ENCODE assay signal across 24 cellular contexts in the genomic region with DNA sequence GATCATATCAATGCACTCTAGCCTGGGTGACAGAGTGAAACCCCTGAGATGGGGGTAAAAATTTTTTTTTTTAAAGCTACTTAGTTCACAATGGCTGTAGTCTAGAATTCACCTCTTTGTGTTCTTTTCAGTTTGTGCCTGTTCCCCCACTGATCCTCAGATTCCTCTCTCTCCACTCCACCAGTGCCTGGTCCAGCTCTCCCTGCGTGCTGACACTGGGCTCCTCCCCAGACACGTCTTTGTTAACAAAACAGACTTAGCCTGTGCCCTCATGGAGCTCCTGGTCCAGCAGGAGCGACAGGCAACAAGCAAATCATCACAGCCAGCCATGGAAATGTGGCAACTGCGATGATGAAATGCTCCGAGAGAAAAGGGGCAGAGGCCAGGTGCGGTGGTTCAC. TPM values are rescaled to one million over a fixed set of nuclear protein-coding genes. Genes with fewer than 3 reads are reported as not detected.
A peak's percentile ranks its signal among the peaks of the same experiment; 100 is the strongest.
DNase-seq lines count a peak whose midpoint lies in the region; TF ChIP-seq lines count a peak whose summit lies in the region.
"Had no signal": no experiment of that assay in that cellular context is flagged by ENCODE, and none has a peak within 500 bp of the region (broad histone marks: within the 10 kb centered on the region; RNA-seq: fewer than 3 reads in every experiment).

No MANE protein-coding gene starts in this region.

- DNase-seq in H9 (peak; percentile 3), OCI-LY7 (ENCODE audit: low spot score) (no peak), islet precursor cell (peak; percentile 16), type B pancreatic cell (ENCODE audit: extremely low spot score, unreplicated experiment) (peak; percentile 25), NCI-H2227 treated with DMSO at 0.1 percent for 48 hours (lab: John Stamatoyannopoulos, UW) (no peak), NCI-H748 treated with DMSO at 0.1 percent for 48 hours (lab: John Stamatoyannopoulos, UW) (no peak), AML-193 (lab: John Stamatoyannopoulos, UW) (no peak)
- DNase-seq: C1 segment of cervical spinal cord; CD4-positive, alpha-beta memory T cell; COR-L47; HCEC 1CT; NCI-H1105 treated with DMSO at 0.1 percent for 48 hours; NCI-H146; NCI-H2107; NCI-H446; NK-92 treated with Interleukin-12 subunit alpha and Interleukin-12 subunit beta, amount 100 ng/mL, for 24 hours; PC-9; SHP77 had no signal

- H3K4me3 Mint-ChIP-seq in H9, result no peak overlapping the region
- no peak overlapping the region for H3K4me3 Mint-ChIP-seq in type B pancreatic cell
- H3K4me3 Mint-ChIP-seq: CD4-positive, alpha-beta memory T cell; GM23338 had no signal

- H3K4me3 ChIP-seq in OCI-LY7 (ENCODE audit: low read depth, low read length, poor library complexity, severe bottlenecking), result no peak overlapping the region
- H3K4me3 ChIP-seq: A549, GM23338, PC-9 had no signal

- H3K4me1 Mint-ChIP-seq in H9 (0 out of 4 replicates have a peak, but pooled peaks cover 0 to 2% of the 10 kb centered on the region in 2 experiments), type B pancreatic cell (ENCODE audit: unreplicated experiment) (no peaks in the 10 kb centered on the region)
- H3K4me1 Mint-ChIP-seq: CD4-positive, alpha-beta memory T cell; GM23338 had no signal

- H3K27ac ChIP-seq in H9 (ENCODE audit: insufficient read length, low read depth, low read length), result no peak overlapping the region
- H3K27ac ChIP-seq in OCI-LY7 (ENCODE audit: low read depth, low read length, poor library complexity, severe bottlenecking), result no peak overlapping the region
- H3K27ac ChIP-seq: A549, HL-60, PC-9 had no signal

- H3K27me3 ChIP-seq in H9 (ENCODE audit: insufficient read depth, low read length), result no peaks in the 10 kb centered on the region; the same call in 1 of the 2 replicates

- H3K9ac ChIP-seq in H9 (ENCODE audit: extremely low read depth, insufficient read length, low read length), result no peak overlapping the region

- H3K4me1 ChIP-seq in H9 (ENCODE audit: insufficient read depth, low read length) (no peaks in the 10 kb centered on the region), OCI-LY7 (ENCODE audit: insufficient read depth, low read length, poor library complexity, severe bottlenecking) (no peaks in the 10 kb centered on the region)
- H3K4me1 ChIP-seq: A549 had no signal

- no TSS peak for BruUV-seq in OCI-LY7 (replicated peaks; lab: Mats Ljungman, UMichigan)

- no peaks in the 10 kb centered on the region for H3K79me2 ChIP-seq in H9 (ENCODE audit: insufficient read depth, low read length)
- H3K79me2 ChIP-seq in OCI-LY7 (ENCODE audit: insufficient read depth, low read depth, low read length), result no peaks in the 10 kb centered on the region

- POLR2A ChIA-PET in OCI-LY7 (lab: Charles Lee), result interaction anchor here (0.6 to 0.7 kb wide), 2 partner anchors 59 to 192 kb away, joined by 4 to 5 read pairs; no protein-coding TSS in a partner anchor

- CTCF ChIA-PET in OCI-LY7 (lab: Charles Lee; ENCODE audit: unreplicated experiment), result interaction anchor here (1.0 kb wide), 1 partner anchor 190 kb away, joined by 3 read pairs; no protein-coding TSS in a partner anchor

- H3K56ac ChIP-seq in H9 (ENCODE audit: insufficient read length, low read depth, low read length), result no peak overlapping the region

- no CpG with 5 or more reads among the region's 6 CpGs for WGBS in H9 (ENCODE audit: extremely low coverage, insufficient read length, low lambda C conversion rate)

- H2BK120ac ChIP-seq in H9 (ENCODE audit: low read depth, low read length, poor library complexity, severe bottlenecking), result no peak overlapping the region

- no peaks in the 10 kb centered on the region for H3K23me2 ChIP-seq in H9 (ENCODE audit: insufficient read length, low read depth, low read length, poor library complexity, severe bottlenecking)

- no peak overlapping the region for H3K4ac ChIP-seq in H9 (ENCODE audit: low read depth, low read length)

- H3K36me3 Mint-ChIP-seq in H9 (ENCODE audit: insufficient read depth in 1 of 3, low read depth in 3 of 3) (peaks cover 0 to 4% (median 0%) of the 10 kb centered on the region in 3 experiments; a peak in 2 of 7 replicates), type B pancreatic cell (no peaks in the 10 kb centered on the region)
- H3K36me3 Mint-ChIP-seq: CD4-positive, alpha-beta memory T cell had no signal

- no peak overlapping the region for H2BK5ac ChIP-seq in H9 (ENCODE audit: insufficient read length, low read length)

- no peak overlapping the region for H2BK20ac ChIP-seq in H9 (ENCODE audit: low read depth, low read length, poor library complexity, severe bottlenecking)

- no peaks in the 10 kb centered on the region for H3K9me2 ChIP-seq in OCI-LY7 (ENCODE audit: insufficient read depth, low read length)

- no peak overlapping the region for H2AK5ac ChIP-seq in H9 (ENCODE audit: insufficient read length, low read length)

- H3K9me3 ChIP-seq in H9 (ENCODE audit: control insufficient read depth, low read depth, low read length) (no peaks in the 10 kb centered on the region), OCI-LY7 (ENCODE audit: low read length) (peaks cover 7% of the 10 kb centered on the region; the same call in 1 of the 2 replicates)
- H3K9me3 ChIP-seq: A549 had no signal

- no peak overlapping the region for H3T11ph ChIP-seq in H9 (ENCODE audit: low read length)

- H3K36me3 ChIP-seq in OCI-LY7 (ENCODE audit: insufficient read depth, low read length), result no peaks in the 10 kb centered on the region

- TF ChIP-seq CTCF in H9 (conservative IDR thresholded peaks at IDR 0.05) (no peak), OCI-LY7 (conservative IDR thresholded peaks at IDR 0.05; ENCODE audit: low read length) (no peak), type B pancreatic cell (conservative IDR thresholded peaks at IDR 0.05) (no peak)

- H3K79me1 ChIP-seq in H9 (ENCODE audit: insufficient read depth, low read depth, low read length, poor library complexity, severe bottlenecking), result no peaks in the 10 kb centered on the region

- H3K4me2 ChIP-seq in H9 (ENCODE audit: insufficient read depth, insufficient read length, low read length) (no peak overlapping the region), OCI-LY7 (ENCODE audit: low read length) (no peak overlapping the region)
- H3K4me2 ChIP-seq: A549, GM23338, PC-9 had no signal

- H3K27ac Mint-ChIP-seq in H9 (no peak overlapping the region), type B pancreatic cell (no peak overlapping the region)
- H3K27ac Mint-ChIP-seq: CD4-positive, alpha-beta memory T cell; GM23338; IgD-negative memory B cell had no signal

- no peak overlapping the region for H3K23ac ChIP-seq in H9 (ENCODE audit: insufficient read length, low read depth, low read length)

- H2AFZ ChIP-seq in H9 (ENCODE audit: low read length), result no peak overlapping the region
- H2AFZ ChIP-seq in OCI-LY7 (ENCODE audit: low read length), result peak overlapping the region; percentile 71; the same call in 1 of the 2 replicates
- H2AFZ ChIP-seq: PC-9 had no signal

- no peak overlapping the region for H2BK12ac ChIP-seq in H9 (ENCODE audit: insufficient read length, low read depth, low read length)

- no peak overlapping the region for H4K5ac ChIP-seq in H9 (ENCODE audit: insufficient read length, low read depth, low read length)

- no peak overlapping the region for H4K91ac ChIP-seq in H9 (ENCODE audit: insufficient read length, low read depth, low read length)

- H3K14ac ChIP-seq in H9 (ENCODE audit: insufficient read depth, low read length), result no peak overlapping the region

- H4K20me1 ChIP-seq in H9 (ENCODE audit: control insufficient read depth, insufficient read depth, insufficient read length) (no peaks in the 10 kb centered on the region), OCI-LY7 (ENCODE audit: insufficient read depth, low read length) (no peaks in the 10 kb centered on the region)

- intact Hi-C loops in OCI-LY7 (cut with micrococcal nuclease; ENCODE audit: unreplicated experiment), result no loop called here

- H3K18ac ChIP-seq in H9 (ENCODE audit: insufficient read length, low read depth, low read length), result no peak overlapping the region

- H2BK15ac ChIP-seq in H9 (ENCODE audit: low read depth, low read length), result no peak overlapping the region

- H3K9me3 Mint-ChIP-seq in H9 (peaks cover 0 to 5% of the 10 kb centered on the region in 2 experiments; a peak in 3 of 5 replicates), type B pancreatic cell (no peaks in the 10 kb centered on the region)

- no peak overlapping the region for H4K8ac ChIP-seq in H9 (replicated peaks; ENCODE audit: insufficient read length, low read depth, low read length)

- peaks cover 59% of the 10 kb centered on the region for H3K27me3 Mint-ChIP-seq in H9 (ENCODE audit: low read depth)
- peaks cover 46% of the 10 kb centered on the region for H3K27me3 Mint-ChIP-seq in type B pancreatic cell

RNA-seq across cellular contexts. Expression of a gene that starts 34.0 kb away (rescaled TPM):
- total RNA-seq in H9 (2021) (40.7 and 43.4 TPM in 2 replicates), OCI-LY7 (2022) (50.0 and 53.9 TPM in 2 replicates), type B pancreatic cell (ENCODE audit: low replicate concordance) (35.4 and 46.6 TPM in 2 replicates)
- 18.3 and 22.1 TPM in 2 replicates for total RNA-seq in OCI-LY7 (2014; rRNA removed; shearing (Covaris generic))

RNA-seq across cellular contexts. Expression of a gene that starts 38.4 kb away (rescaled TPM):
- total RNA-seq in H9 (2021) (not detected in 2 replicates), OCI-LY7 (2022) (not detected in 2 replicates), type B pancreatic cell (ENCODE audit: low replicate concordance) (not detected in 2 replicates)
- total RNA-seq in OCI-LY7 (2014; rRNA removed; shearing (Covaris generic)), result not detected in 2 replicates
- total RNA-seq: CD4-positive, alpha-beta memory T cell; Daoy; G401; GM23338; PC-9 had no signal

Comparison
In these comparisons a context has a peak if more than half of its experiments do, and no peak if none do; other contexts are left out.
1. DNase-seq: peak in H9 (single experiment), islet precursor cell (single experiment) and type B pancreatic cell (single experiment); none in OCI-LY7 (single experiment), NCI-H2227 treated with DMSO at 0.1 percent for 48 hours (single experiment), NCI-H748 treated with DMSO at 0.1 percent for 48 hours (single experiment) and AML-193 (0 of 2).